ENCODE assay signal across 11 cellular contexts in genomic region chr12:67430708-67431335, GRCh38.
A peak's percentile ranks its signal among the peaks of the same experiment; 100 is the strongest.
DNase-seq lines count a peak whose midpoint lies in the region; ATAC-seq, FAIRE-seq and TF ChIP-seq lines count a peak whose summit lies in the region.
"Had no signal": no experiment of that assay in that cellular context is flagged by ENCODE, and none has a peak within 500 bp of the region (broad histone marks: within the 10 kb centered on the region; RNA-seq: fewer than 3 reads in every experiment).

No MANE protein-coding gene starts in this region.

- TF ChIP-seq CTCF in VCaP (conservative IDR thresholded peaks at IDR 0.05): peak; percentile 35
- TF ChIP-seq CTCF in left ventricle myocardium inferior (IDR thresholded peaks at IDR 0.05; ENCODE audit: borderline replicate concordance): peak; percentile 58
- peak; percentile 20 for TF ChIP-seq CTCF in psoas muscle (IDR thresholded peaks at IDR 0.05)

- H3K4me3 Mint-ChIP-seq in T-helper 2 cell treated with Interferon-gamma antibody and Interleukin-4, amounts not matched to agents 5 μg/mL and 100 μg/mL, for 36 hours: no peak overlapping the region
- H3K4me3 Mint-ChIP-seq: activated CD4-positive, alpha-beta T cell treated with anti-CD3 and anti-CD28 coated beads, Interleukin-2, amount 10 ng/mL, durations not matched to agents 24 days and 14 days had no signal

- 23 to 35% (median 27%) methylated on average over 9 of the region's 9 CpGs for WGBS in psoas muscle, 3 donors

- no peak overlapping the region for H3K27ac Mint-ChIP-seq in T-helper 2 cell treated with Interferon-gamma antibody and Interleukin-4, amounts not matched to agents 5 μg/mL and 100 μg/mL, for 36 hours
- H3K27ac Mint-ChIP-seq: activated CD4-positive, alpha-beta T cell treated with anti-CD3 and anti-CD28 coated beads, Interleukin-2, amount 10 ng/mL, durations not matched to agents 24 days and 14 days had no signal

- no peak overlapping the region for H3K27ac ChIP-seq in VCaP
- peak overlapping the region; percentile 75 for H3K27ac ChIP-seq in left ventricle myocardium inferior (replicated peaks)
- peak overlapping the region; percentile 41 for H3K27ac ChIP-seq in psoas muscle

- no peaks in the 10 kb centered on the region for H3K27me3 ChIP-seq in left ventricle myocardium inferior (ENCODE audit: low read depth)
- H3K27me3 ChIP-seq in psoas muscle (ENCODE audit: insufficient read depth in 3 of 3, low read length in 2 of 3): no peaks in the 10 kb centered on the region

- no peaks in the 10 kb centered on the region for H3K36me3 Mint-ChIP-seq in T-helper 2 cell treated with Interferon-gamma antibody and Interleukin-4, amounts not matched to agents 5 μg/mL and 100 μg/mL, for 36 hours (ENCODE audit: low read depth)

- peaks cover 10% of the 10 kb centered on the region for H3K27me3 Mint-ChIP-seq in T-helper 2 cell treated with Interferon-gamma antibody and Interleukin-4, amounts not matched to agents 5 μg/mL and 100 μg/mL, for 36 hours (ENCODE audit: low read depth)

- H3K36me3 ChIP-seq in left ventricle myocardium inferior (no peaks in the 10 kb centered on the region), psoas muscle (ENCODE audit: insufficient read depth in 1 of 2, low read depth in 1 of 2) (no peaks in the 10 kb centered on the region)

- intact Hi-C loops in left ventricle myocardium inferior (cut with micrococcal nuclease) (no loop called here), psoas muscle (cut with DNase I) (no loop called here)

- H3K4me3 ChIP-seq in left ventricle myocardium inferior (no peak overlapping the region), psoas muscle (no peak overlapping the region)
- H3K4me3 ChIP-seq: K562 had no signal

- peak; percentile 23 for DNase-seq in EH (ENCODE audit: low read depth)
- DNase-seq in left ventricle myocardium inferior: peak; percentile 74
- DNase-seq in psoas muscle: peak; percentile 68 to 75
- no peak for DNase-seq in T-helper 2 cell treated with Interferon-gamma antibody and Interleukin-4, amounts not matched to agents 5 μg/mL and 100 μg/mL, for 36 hours (ENCODE audit: low spot score)
- DNase-seq in GM19239 (ENCODE audit: insufficient read length, low spot score): no peak
- DNase-seq in NCI-H187 treated with DMSO at 0.1 percent for 48 hours (lab: John Stamatoyannopoulos, UW): no peak
- DNase-seq: activated CD4-positive, alpha-beta T cell treated with anti-CD3 and anti-CD28 coated beads, Interleukin-2, amount 10 ng/mL, durations not matched to agents 24 days and 14 days; RPMI8226 had no signal

- no peak for FAIRE-seq in GM19239 (lab: Jason Lieb, UNC)
- FAIRE-seq: K562 had no signal

- H3K9me3 ChIP-seq in left ventricle myocardium inferior (replicated peaks): no peaks in the 10 kb centered on the region
- H3K9me3 ChIP-seq in psoas muscle: no peaks in the 10 kb centered on the region

- ATAC-seq in psoas muscle (peak; percentile 29 to 86 (median 64)), GM21390 (IDR thresholded peaks at IDR 0.05; ENCODE audit: unreplicated experiment) (no peak)
- ATAC-seq: K562 had no signal

- H3K4me1 Mint-ChIP-seq in T-helper 2 cell treated with Interferon-gamma antibody and Interleukin-4, amounts not matched to agents 5 μg/mL and 100 μg/mL, for 36 hours (ENCODE audit: low read depth): no peaks in the 10 kb centered on the region

- peaks cover 52% of the 10 kb centered on the region for H3K4me1 ChIP-seq in left ventricle myocardium inferior
- peaks cover 29% of the 10 kb centered on the region for H3K4me1 ChIP-seq in psoas muscle

- no peaks in the 10 kb centered on the region for H3K9me3 Mint-ChIP-seq in T-helper 2 cell treated with Interferon-gamma antibody and Interleukin-4, amounts not matched to agents 5 μg/mL and 100 μg/mL, for 36 hours

Comparison
In these comparisons a context has a peak if more than half of its experiments do, and no peak if none do; other contexts are left out.
1. DNase-seq: peak in EH (single experiment), left ventricle myocardium inferior (single experiment) and psoas muscle (2 of 2); none in T-helper 2 cell treated with Interferon-gamma antibody and Interleukin-4, amounts not matched to agents 5 μg/mL and 100 μg/mL, for 36 hours (single experiment), GM19239 (single experiment) and NCI-H187 treated with DMSO at 0.1 percent for 48 hours (single experiment).
2. Peak in every context shown above with its lines, with median percentiles within 50 percentile points of each other: CTCF ChIP-seq.